ENCODE assay signal across 27 cellular contexts in the genomic region with DNA sequence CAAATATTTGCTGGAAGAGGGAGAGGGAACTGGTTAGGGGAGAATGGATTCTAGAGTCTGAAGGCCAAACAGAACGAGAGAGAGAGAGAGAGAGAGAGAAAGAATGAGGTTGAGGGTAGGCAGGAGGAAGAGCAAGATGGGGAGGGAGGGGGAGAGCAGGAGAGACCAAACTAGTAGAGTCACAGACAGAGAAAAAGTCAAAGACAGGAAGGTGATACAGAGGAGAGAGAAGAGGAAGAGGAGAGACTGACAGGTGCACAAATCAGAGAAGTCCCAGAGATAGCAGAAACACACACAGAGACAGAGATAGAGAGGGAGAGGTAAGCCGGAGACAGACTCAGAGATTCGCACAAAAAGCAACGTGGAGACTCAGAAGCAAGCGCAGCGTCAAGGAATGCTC. TPM values are rescaled to one million over a fixed set of nuclear protein-coding genes. Genes with fewer than 3 reads are reported as not detected.
"Had no signal": no experiment of that assay in that cellular context is flagged by ENCODE, and none has a peak within 500 bp of the region (broad histone marks: within the 10 kb centered on the region; RNA-seq: fewer than 3 reads in every experiment).

No MANE protein-coding gene starts in this region.

- FAIRE-seq: small intestine, urothelium cell line had no signal

- DNase-seq: natural killer cell; ovary; psoas muscle; right cardiac atrium; right lobe of liver; sigmoid colon; small intestine; stimulated activated CD4-positive, alpha-beta T cell treated with anti-CD3 and anti-CD28 coated beads, Interleukin-15, amount 100 ng/mL, for 24 hours; stimulated activated CD4-positive, alpha-beta T cell treated with anti-CD3 and anti-CD28 coated beads, Interleukin-2, amount 100 ng/mL, for 24 hours; stimulated activated CD4-positive, alpha-beta T cell treated with anti-CD3 and anti-CD28 coated beads, Interleukin-2, amount 100 ng/mL, for 48 hours; stimulated activated CD4-positive, alpha-beta T cell treated with anti-CD3 and anti-CD28 coated beads, Interleukin-4, amount 100 ng/mL, for 24 hours; stimulated activated naive B cell treated with anti-CD40 and anti-IgM and Interleukin-4, amounts not matched to agents 10 μg/mL and 1 μg/mL and 100 μg/mL, for 72 hours; stimulated activated naive CD4-positive, alpha-beta T cell treated with Interleukin-2 at 50 U/mL for 16 hours; stomach; thyroid gland; trophoblast cell; upper lobe of left lung had no signal

- H3K4me2 ChIP-seq: neural progenitor cell had no signal

- H3K79me2 ChIP-seq: parathyroid adenoma had no signal

- H3K4me3 ChIP-seq: neural progenitor cell, ovary, psoas muscle, right lobe of liver, sigmoid colon, stomach, thoracic aorta, thyroid gland, tibial nerve, upper lobe of left lung, vagina had no signal

- H3K9me3 ChIP-seq: psoas muscle, right lobe of liver, sigmoid colon, thoracic aorta, thyroid gland, upper lobe of left lung, vagina had no signal

- H3K36me3 ChIP-seq: neural progenitor cell, ovary, right lobe of liver, sigmoid colon, stomach, thoracic aorta, thyroid gland, tibial nerve, upper lobe of left lung, vagina had no signal

- H3K4me1 ChIP-seq: neural progenitor cell, right lobe of liver, vagina had no signal

- H3K27ac ChIP-seq: neural progenitor cell, ovary, parathyroid adenoma, psoas muscle, right lobe of liver, sigmoid colon, stomach, thoracic aorta, thyroid gland, tibial nerve, upper lobe of left lung, vagina had no signal

- H3K27me3 ChIP-seq: ovary, vagina had no signal

- ATAC-seq: natural killer cell; psoas muscle; right cardiac atrium; right lobe of liver; stimulated activated effector memory CD8-positive, alpha-beta T cell treated with anti-CD3 and anti-CD28 coated beads, Interleukin-12 subunit alpha, Interleukin-12 subunit beta, amount 100 ng/mL, for 72 hours; stimulated activated naive B cell treated with anti-CD40 and anti-IgM and Interleukin-4, amounts not matched to agents 10 μg/mL and 1 μg/mL and 100 μg/mL, for 72 hours had no signal

- H2AFZ ChIP-seq: neural progenitor cell, parathyroid adenoma had no signal

RNA-seq across cellular contexts. Expression of a gene that starts 5.6 kb away (rescaled TPM):
- total RNA-seq: omental fat pad, right cardiac atrium, right lobe of liver, sigmoid colon, subcutaneous adipose tissue, thoracic aorta, thyroid gland, tibial nerve, ureter, vagina had no signal
- polyA plus RNA-seq: ovary, right cardiac atrium, sigmoid colon had no signal

RNA-seq across cellular contexts. Expression of a gene that starts 23.1 kb away (rescaled TPM):
- total RNA-seq: omental fat pad, thoracic aorta, thyroid gland, tibial nerve, vagina had no signal
